ENCODE assay signal across 7 cellular contexts in genomic region chr2:85134255-85135065, GRCh38. TPM values are rescaled to one million over a fixed set of nuclear protein-coding genes. Genes with fewer than 3 reads are reported as not detected.
DNase-seq lines count a peak whose midpoint lies in the region; ATAC-seq, FAIRE-seq and TF ChIP-seq lines count a peak whose summit lies in the region.

No MANE protein-coding gene starts in this region.

- no peak for ATAC-seq in GM12878
- ATAC-seq in GM19351 (IDR thresholded peaks at IDR 0.05; ENCODE audit: unreplicated experiment): no peak

- CTCF ChIA-PET in GM12878 (lab: Yijun Ruan, JAX): no interaction called here

- no peak for TF ChIP-seq POLR2A in GM12878 (IDR thresholded peaks at IDR 0.05; ENCODE audit: low read depth, low read length)

- DNase-seq in HuH-7 (ENCODE audit: low spot score) (peak; percentile 78), GM12878 (ENCODE audit: low read depth, low spot score) (no peak), iPS-NIHi11 (ENCODE audit: low spot score) (peak; percentile 49), NCI-H1105 (lab: John Stamatoyannopoulos, UW) (no peak), COLO668 (lab: John Stamatoyannopoulos, UW; ENCODE audit: unreplicated experiment) (no peak)
- peak; percentile 31 for DNase-seq in stimulated activated CD8-positive, alpha-beta memory T cell treated with anti-CD3 and anti-CD28 coated beads, Interleukin-4, amount 100 ng/mL, for 48 hours

- RAD21 ChIA-PET in GM12878 (lab: Charles Lee; ENCODE audit: unreplicated experiment): no interaction called here

- 13% methylated on average over 57 of the region's 57 CpGs for WGBS in GM12878 (ENCODE audit: insufficient coverage, insufficient replicate concordance, low lambda C conversion rate, missing lambda C conversion rate)

- no peak overlapping the region for H3K4me2 ChIP-seq in GM12878 (ENCODE audit: control insufficient read depth, insufficient read depth)

- no peak overlapping the region for H3K9ac ChIP-seq in GM12878 (ENCODE audit: control insufficient read depth, insufficient read depth, low read length)

- no peaks in the 10 kb centered on the region for H3K36me3 ChIP-seq in GM12878 (ENCODE audit: control insufficient read depth in 2 of 2, insufficient read depth in 2 of 2, low read length in 1 of 2)

- no TSS peak for BruUV-seq in GM12878 (replicated peaks; lab: Mats Ljungman, UMichigan)

- no peak for TF ChIP-seq EP300 in GM12878 (IDR thresholded peaks at IDR 0.05; ENCODE audit: borderline replicate concordance in 1 of 2, control insufficient read depth in 1 of 2, low read depth in 2 of 2, low read length in 2 of 2)

- SMC1A ChIA-PET in GM12878 (lab: Charles Lee; ENCODE audit: uncharacterized antibody, unreplicated experiment): no interaction called here

- no peaks in the 10 kb centered on the region for H3K9me3 ChIP-seq in GM12878 (replicated peaks; ENCODE audit: control insufficient read depth, insufficient read depth, low read length)

- no peaks in the 10 kb centered on the region for H3K79me2 ChIP-seq in GM12878 (ENCODE audit: control insufficient read depth, insufficient read depth, low read length)

- no peak for TF ChIP-seq CTCF in GM12878 (IDR thresholded peaks at IDR 0.05 in 2 of 3, conservative IDR thresholded peaks at IDR 0.05 in 1 of 3; ENCODE audit: control insufficient read depth in 2 of 3, extremely low read depth in 1 of 3, insufficient read depth in 1 of 3, low read depth in 3 of 3, low read length in 3 of 3)

- intact Hi-C loops in GM12878 (cut with micrococcal nuclease; ENCODE audit: unreplicated experiment): loop anchor here (5.0 kb wide), 1 partner anchor 153 kb away; no protein-coding TSS in a partner anchor

- no peak overlapping the region for H3K27ac ChIP-seq in GM12878 (ENCODE audit: control insufficient read depth, insufficient read depth)

- in situ Hi-C loops in GM12878 (cut with MboI): no loop called here

- FAIRE-seq in GM12878 (lab: Jason Lieb, UNC): no peak

- H2AFZ ChIP-seq in GM12878 (ENCODE audit: control insufficient read depth, low read depth, low read length): no peak overlapping the region

- TF ChIP-seq RAD21 in GM12878 (IDR thresholded peaks at IDR 0.05; ENCODE audit: insufficient read depth, low read depth, low read length): no peak

- H3K4me1 ChIP-seq in GM12878 (ENCODE audit: control insufficient read depth, insufficient read depth, low read length): no peaks in the 10 kb centered on the region

- POLR2A ChIA-PET in GM12878 (lab: Charles Lee): no interaction called here

- no peak overlapping the region for H3K4me3 ChIP-seq in GM12878

- H3K27me3 ChIP-seq in GM12878 (replicated peaks in 1 of 2; ENCODE audit: control insufficient read depth in 2 of 2, insufficient read depth in 2 of 2, low read length in 1 of 2): peaks cover 8 to 14% of the 10 kb centered on the region in 2 experiments

- H4K20me1 ChIP-seq in GM12878 (ENCODE audit: control insufficient read depth, insufficient read depth): no peaks in the 10 kb centered on the region

TF ChIP-seq in GM12878, 131 proteins besides CTCF, POLR2A, EP300 and RAD21:
- no peak for TF ChIP-seq SPI1 (IDR thresholded peaks at IDR 0.05; ENCODE audit: borderline replicate concordance, insufficient read depth, low read depth, low read length)
- TF ChIP-seq EZH2 (IDR thresholded peaks at IDR 0.05; ENCODE audit: borderline replicate concordance, control insufficient read depth, low read depth, low read length): 0 out of 2 replicates have a peak, but pooled peaks have one; percentile 74

RNA-seq across cellular contexts. Expression of gene TCF7L1, which starts 1.3 kb away (rescaled TPM):
- total RNA-seq in GM12878 (2013; cell fraction: nucleolus; rRNA removed): not detected in 2 replicates
- not detected in 2 replicates for total RNA-seq in GM12878 (2014; rRNA removed)
- not detected in 2 replicates for total RNA-seq in GM12878 (2014; rRNA removed; fragmentation: Illumina TruSeq; extraction: Trizol)
- total RNA-seq in GM12878 (2021): 0.10 TPM in 1 of 2 replicates, not detected in the other
- polyA plus RNA-seq in GM12878 (2011; ENCODE audit: low read depth): not detected
- not detected in 2 replicates for polyA plus RNA-seq in GM12878 (2011; rRNA removed)
- polyA plus RNA-seq in GM12878 (2011; cell fraction: cytosol; rRNA removed): not detected in 2 replicates
- not detected in 2 replicates for polyA plus RNA-seq in GM12878 (2011; cell fraction: nucleus; rRNA removed)
- polyA plus RNA-seq in GM12878 (2012): 0.08 TPM in 2 replicates
- 0.03 and 0.05 TPM in 2 replicates for polyA plus RNA-seq in GM12878 (2014; fragmentation: Illumina TruSeq; extraction: Trizol)
- not detected for polyA plus RNA-seq in GM12878 (2014; fragmentation: Nextera tagmentation; extraction: Ambion mirVana)
- polyA plus RNA-seq in GM12878 (2014; rRNA removed): not detected in 2 replicates
- under 1 TPM in 1 of 2 experiments, not detected in 1; 0.11 TPM for polyA plus RNA-seq in GM12878 (2016; fragmentation: Nextera tagmentation; extraction: Ambion mirVana)
- polyA minus RNA-seq in GM12878 (2011; rRNA and poly(A)+ RNA removed): not detected in 2 replicates
- polyA minus RNA-seq in GM12878 (2011; cell fraction: cytosol; rRNA and poly(A)+ RNA removed): not detected in 2 replicates
- not detected in 2 replicates for polyA minus RNA-seq in GM12878 (2011; cell fraction: nucleus; rRNA and poly(A)+ RNA removed)

Comparison
In these comparisons a context has a peak if more than half of its experiments do, and no peak if none do; other contexts are left out.
1. DNase-seq: peak in HuH-7 (single experiment), iPS-NIHi11 (single experiment) and stimulated activated CD8-positive, alpha-beta memory T cell treated with anti-CD3 and anti-CD28 coated beads, Interleukin-4, amount 100 ng/mL, for 48 hours (single experiment); none in GM12878 (single experiment), NCI-H1105 (single experiment) and COLO668 (single experiment).